In the genomic region with DNA sequence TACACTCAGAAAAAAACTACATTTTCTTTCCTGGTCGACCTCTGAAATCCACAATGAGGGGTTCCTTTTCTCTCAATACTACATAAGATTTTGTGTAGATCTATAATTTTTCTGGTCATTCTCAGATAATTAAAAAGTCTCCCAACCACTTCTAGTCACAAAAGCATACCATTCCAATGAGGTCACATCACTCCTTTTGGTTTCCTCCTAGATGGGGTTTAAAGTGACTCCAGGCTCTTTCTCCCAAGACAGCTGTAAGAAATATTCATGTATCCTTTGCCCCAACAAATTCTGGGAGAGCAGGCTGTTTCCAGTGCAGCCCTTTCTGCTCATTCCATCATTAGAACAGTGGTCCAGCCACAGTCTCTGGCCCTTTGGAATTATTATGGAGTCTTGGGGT, we compare ENCODE assay signal across 15 cellular contexts. TPM values are rescaled to one million over a fixed set of nuclear protein-coding genes. Genes with fewer than 3 reads are reported as not detected.
A peak's percentile ranks its signal among the peaks of the same experiment; 100 is the strongest.
DNase-seq lines count a peak whose midpoint lies in the region; ATAC-seq and TF ChIP-seq lines count a peak whose summit lies in the region.
"Had no signal": no experiment of that assay in that cellular context is flagged by ENCODE, and none has a peak within 500 bp of the region (broad histone marks: within the 10 kb centered on the region; RNA-seq: fewer than 3 reads in every experiment).

No MANE protein-coding gene starts in this region.

- peaks cover 40% of the 10 kb centered on the region for H3F3A ChIP-seq in GM23248 (ENCODE audit: insufficient read depth)

- H3K4me2 ChIP-seq in GM23248 (ENCODE audit: unreplicated experiment): peak overlapping the region; percentile 67

- no peaks in the 10 kb centered on the region for H3K36me3 ChIP-seq in GM23248 (ENCODE audit: low read depth)
- H3K36me3 ChIP-seq in esophagus squamous epithelium: no peaks in the 10 kb centered on the region
- H3K36me3 ChIP-seq: pancreas had no signal

- no peaks in the 10 kb centered on the region for H4K20me1 ChIP-seq in GM23248 (ENCODE audit: insufficient read depth)

- DNase-seq in GM23248 (peak; percentile 73), RPMI7951 (ENCODE audit: low read depth) (peak; percentile 90), fibroblast of peridontal ligament (ENCODE audit: extremely low read depth) (peak; percentile 88), renal cortical epithelial cell (ENCODE audit: low read depth) (peak; percentile 70), esophagus squamous epithelium (lab: John Stamatoyannopoulos, UW) (no peak), HEK293T (ENCODE audit: extremely low spot score) (no peak)
- DNase-seq: activated T-cell treated with anti-CD3 and anti-CD28 coated beads, Interleukin-2, amount 50 U/mL, for 72 hours; central memory CD4-positive, alpha-beta T cell; DMS79; pancreas; stimulated activated naive CD4-positive, alpha-beta T cell had no signal

- H3K9ac ChIP-seq in GM23248: peak overlapping the region; percentile 21; the same call in 1 of the 2 replicates

- intact Hi-C loops in esophagus squamous epithelium (cut with DNase I): no loop called here

- POLR2A ChIA-PET in HEK293T (lab: Yijun Ruan, JAX): no interaction called here

- H3K27me3 ChIP-seq in GM23248 (replicated peaks; ENCODE audit: insufficient read depth) (no peaks in the 10 kb centered on the region), esophagus squamous epithelium (peaks cover 0 to 16% (median 0%) of the 10 kb centered on the region in 4 donors)
- H3K27me3 ChIP-seq: pancreas had no signal

- TF ChIP-seq CTCF in esophagus squamous epithelium (IDR thresholded peaks at IDR 0.05): no peak

- no peak overlapping the region for H2AFZ ChIP-seq in GM23248

- TF ChIP-seq POLR2A in esophagus squamous epithelium (IDR thresholded peaks at IDR 0.05): no peak

- WGBS in GM23248 (ENCODE audit: low coverage in 1 of 2, low lambda C conversion rate in 2 of 2, missing lambda C conversion rate in 2 of 2), 2 experiments: 0 to 7% methylated on average over 1 of the region's 1 CpG
- WGBS in esophagus squamous epithelium, 2 donors: 68 to 71% methylated on average over 1 of the region's 1 CpG

- H3K4me1 ChIP-seq in GM23248 (ENCODE audit: insufficient read depth): peaks cover 58% of the 10 kb centered on the region
- H3K4me1 ChIP-seq in esophagus squamous epithelium: peaks cover 0 to 8% (median 0%) of the 10 kb centered on the region in 3 donors
- H3K4me1 ChIP-seq: pancreas had no signal

- H3K79me2 ChIP-seq in GM23248 (ENCODE audit: insufficient read depth): peaks cover 99% of the 10 kb centered on the region

- ATAC-seq in GM21576 (IDR thresholded peaks at IDR 0.05; ENCODE audit: unreplicated experiment): no peak
- no peak for ATAC-seq in HG03571 (IDR thresholded peaks at IDR 0.05; ENCODE audit: unreplicated experiment)
- ATAC-seq: activated T-cell treated with anti-CD3 and anti-CD28 coated beads, Interleukin-2, amount 50 U/mL, for 72 hours; esophagus mucosa; K562; pancreas had no signal

- H3K9me3 ChIP-seq in GM23248 (ENCODE audit: low read depth) (no peaks in the 10 kb centered on the region), esophagus squamous epithelium (no peaks in the 10 kb centered on the region)
- H3K9me3 ChIP-seq: pancreas had no signal

- H3K27ac ChIP-seq in GM23248: peak overlapping the region; percentile 53
- H3K27ac ChIP-seq in esophagus squamous epithelium: no peak overlapping the region
- H3K27ac ChIP-seq: pancreas had no signal

- no peaks in the 10 kb centered on the region for H3K9me2 ChIP-seq in GM23248 (ENCODE audit: insufficient read depth)

- CTCF ChIA-PET in HEK293T (lab: Yijun Ruan, JAX): interaction anchor here (0.9 to 1.9 kb wide), 3 partner anchors 7 to 11 kb away, joined by 3 to 7 read pairs (median 4); no protein-coding TSS in a partner anchor

- in situ Hi-C loops in GM23248 (cut with MboI): loop anchor here (25.0 kb wide), 1 partner anchor 400 kb away; the partner anchor contains the start of gene PRIM2

- H3K4me3 ChIP-seq in GM23248 (0 out of 2 replicates have a peak overlapping the region, but pooled peaks have one; percentile 4), esophagus squamous epithelium (no peak overlapping the region)
- H3K4me3 ChIP-seq: K562, pancreas had no signal

TF ChIP-seq in HEK293T, 16 proteins besides CTCF, POLR2A, EP300 and RAD21:
- TF ChIP-seq HDGF (IDR thresholded peaks at IDR 0.05; ENCODE audit: borderline replicate concordance) (no peak), ARNT (IDR thresholded peaks at IDR 0.05) (no peak), SP1 (IDR thresholded peaks at IDR 0.05) (no peak), LEF1 (IDR thresholded peaks at IDR 0.05; ENCODE audit: borderline replicate concordance) (no peak), BHLHE40 (IDR thresholded peaks at IDR 0.05; ENCODE audit: borderline replicate concordance) (no peak), NFRKB (IDR thresholded peaks at IDR 0.05) (no peak), CTBP1 (IDR thresholded peaks at IDR 0.05; ENCODE audit: borderline replicate concordance) (no peak), FOXA1 (IDR thresholded peaks at IDR 0.05) (no peak), FOXK2 (IDR thresholded peaks at IDR 0.05) (no peak), PKNOX1 (IDR thresholded peaks at IDR 0.05) (no peak), SUZ12 (IDR thresholded peaks at IDR 0.05) (no peak), L3MBTL2 (conservative IDR thresholded peaks at IDR 0.05) (no peak), TARDBP (IDR thresholded peaks at IDR 0.05) (no peak), FOXM1 (IDR thresholded peaks at IDR 0.05; ENCODE audit: borderline replicate concordance) (no peak)
TF ChIP-seq in HEK293T: peak in this region for 0.

RNA-seq across cellular contexts. Expression of gene BEND6, which starts 43.1 kb away (rescaled TPM):
- total RNA-seq in GM23248 (2014; rRNA removed; shearing (Covaris generic)): 20.6 and 24.6 TPM in 2 replicates
- 22.5 and 25.1 TPM in 2 replicates for polyA plus RNA-seq in GM23248 (2016; fragmentation: Nextera tagmentation; extraction: Ambion mirVana)
- 21.6 and 24.6 TPM in 2 replicates for total RNA-seq in RPMI7951 (2014; rRNA removed; shearing (Covaris generic))
- total RNA-seq in renal cortical epithelial cell: 2.1 and 7.4 TPM in 2 replicates
- 1 to 10 TPM in 2 of 4 donors, under 1 TPM in 1, not detected in 1; 0.57 to 2.4 (median 1.1) TPM for total RNA-seq in esophagus squamous epithelium

Comparison
In these comparisons a context has a peak if more than half of its experiments do, and no peak if none do; other contexts are left out.
1. DNase-seq: peak in GM23248 (single experiment), RPMI7951 (single experiment), fibroblast of peridontal ligament (single experiment) and renal cortical epithelial cell (single experiment); none in esophagus squamous epithelium (single experiment) and HEK293T (single experiment).